In the genomic region with DNA sequence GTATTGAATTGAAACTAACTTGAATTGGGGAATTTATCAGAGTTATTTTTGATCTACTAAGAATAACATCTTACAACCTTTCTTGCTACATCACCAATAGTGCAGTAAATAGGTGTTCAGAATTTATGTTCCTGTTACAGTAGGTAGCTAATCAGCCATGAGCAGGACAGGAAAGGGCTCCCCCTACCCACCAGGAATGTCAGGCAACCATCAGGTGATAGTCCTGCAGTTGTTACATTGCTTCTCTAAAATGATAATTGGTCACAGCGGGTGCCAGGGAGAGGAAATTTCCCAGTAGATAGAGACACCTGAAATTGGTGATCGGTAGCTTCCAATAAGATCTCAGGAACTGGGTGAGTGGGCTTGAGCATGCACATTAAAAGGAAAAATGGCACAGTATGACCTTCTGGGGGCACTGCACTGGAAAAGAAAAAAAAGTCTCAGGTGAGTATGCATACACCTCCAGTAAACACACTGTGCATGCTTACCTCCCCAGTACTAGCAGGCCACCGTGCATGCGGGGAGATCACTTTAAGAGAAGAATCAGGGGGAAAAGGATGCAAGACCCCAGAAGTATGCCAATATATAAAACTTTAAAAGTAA, we compare ENCODE assay signal across 28 cellular contexts.
"Had no signal": no experiment of that assay in that cellular context is flagged by ENCODE, and none has a peak within 500 bp of the region (broad histone marks: within the 10 kb centered on the region; RNA-seq: fewer than 3 reads in every experiment).

No MANE protein-coding gene starts in this region.

- H3K27ac Mint-ChIP-seq: activated CD4-positive, alpha-beta memory T cell treated with anti-CD3 and anti-CD28 coated beads for 36 hours; activated CD4-positive, alpha-beta T cell treated with anti-CD3 and anti-CD28 coated beads, Interleukin-2, amount 10 ng/mL, durations not matched to agents 7 days and 5 days; activated naive CD4-positive, alpha-beta T cell treated with anti-CD3 and anti-CD28 coated beads, Interleukin-2, amount 50 U/mL, for 72 hours; activated naive CD8-positive, alpha-beta T cell treated with anti-CD3 and anti-CD28 coated beads, Interleukin-2, amount 50 U/mL, for 24 hours; T-helper 1 cell treated with Interleukin-12 subunit alpha and Interleukin-12 subunit beta and Interleukin-4 antibody, amounts not matched to agents 30 μg/mL and 1 μg/mL, for 36 hours had no signal

- H3K27ac ChIP-seq: ascending aorta, body of pancreas, Peyer's patch, SJSA1 had no signal

- H3K4me1 ChIP-seq: ascending aorta, body of pancreas, Peyer's patch, SJSA1 had no signal

- H3K4me3 ChIP-seq: ascending aorta, body of pancreas, Peyer's patch, SJSA1 had no signal

- H3K27me3 ChIP-seq: ascending aorta, body of pancreas, Peyer's patch, SJSA1 had no signal

- H3K27me3 Mint-ChIP-seq: activated CD4-positive, alpha-beta memory T cell treated with anti-CD3 and anti-CD28 coated beads for 36 hours; activated CD4-positive, alpha-beta T cell treated with anti-CD3 and anti-CD28 coated beads, Interleukin-2, amount 10 ng/mL, durations not matched to agents 7 days and 5 days; activated naive CD8-positive, alpha-beta T cell treated with anti-CD3 and anti-CD28 coated beads, Interleukin-2, amount 50 U/mL, for 24 hours; central memory CD8-positive, alpha-beta T cell had no signal

- H3K36me3 Mint-ChIP-seq: activated CD4-positive, alpha-beta memory T cell treated with anti-CD3 and anti-CD28 coated beads for 36 hours; activated naive CD4-positive, alpha-beta T cell treated with anti-CD3 and anti-CD28 coated beads, Interleukin-2, amount 50 U/mL, for 72 hours had no signal

- H3K4me3 Mint-ChIP-seq: activated CD4-positive, alpha-beta memory T cell treated with anti-CD3 and anti-CD28 coated beads for 36 hours; activated CD4-positive, alpha-beta T cell treated with anti-CD3 and anti-CD28 coated beads, Interleukin-2, amount 10 ng/mL, durations not matched to agents 7 days and 5 days; activated naive CD8-positive, alpha-beta T cell treated with anti-CD3 and anti-CD28 coated beads, Interleukin-2, amount 50 U/mL, for 24 hours; activated T-cell treated with anti-CD3 and anti-CD28 coated beads, Interleukin-2, amount 50 U/mL, for 4 hours; central memory CD8-positive, alpha-beta T cell; T-helper 1 cell treated with Interleukin-12 subunit alpha and Interleukin-12 subunit beta and Interleukin-4 antibody, amounts not matched to agents 30 μg/mL and 1 μg/mL, for 36 hours had no signal

- H3K4me1 Mint-ChIP-seq: activated CD4-positive, alpha-beta T cell treated with anti-CD3 and anti-CD28 coated beads, Interleukin-2, amount 10 ng/mL, durations not matched to agents 7 days and 5 days; activated naive CD8-positive, alpha-beta T cell treated with anti-CD3 and anti-CD28 coated beads, Interleukin-2, amount 50 U/mL, for 24 hours; central memory CD8-positive, alpha-beta T cell had no signal

- ATAC-seq: activated naive CD4-positive, alpha-beta T cell treated with anti-CD3 and anti-CD28 coated beads, Interleukin-2, amount 50 U/mL, for 72 hours; activated naive CD8-positive, alpha-beta T cell treated with anti-CD3 and anti-CD28 coated beads, Interleukin-2, amount 50 U/mL, for 24 hours; activated T-cell treated with anti-CD3 and anti-CD28 coated beads, Interleukin-2, amount 50 U/mL, for 4 hours; body of pancreas; SK-N-SH treated with all-trans-retinoic acid at 6 μM for 48 hours had no signal

- H3K9me3 ChIP-seq: ascending aorta, body of pancreas, Peyer's patch, SJSA1 had no signal

- H3K36me3 ChIP-seq: ascending aorta, Peyer's patch, SJSA1 had no signal

- DNase-seq: activated CD4-positive, alpha-beta memory T cell treated with anti-CD3 and anti-CD28 coated beads for 36 hours; activated CD4-positive, alpha-beta T cell treated with anti-CD3 and anti-CD28 coated beads, Interleukin-2, amount 10 ng/mL, durations not matched to agents 7 days and 5 days; activated CD4-positive, CD25-positive, alpha-beta regulatory T cell; activated CD8-positive, alpha-beta memory T cell treated with anti-CD3 and anti-CD28 coated beads for 24 hours; activated effector memory CD4-positive, alpha-beta T cell treated with anti-CD3 and anti-CD28 coated beads, Interleukin-2, amount 50 U/mL, for 16 hours; activated naive CD4-positive, alpha-beta T cell treated with Interleukin-2 at 50 U/mL for 16 hours; activated naive CD8-positive, alpha-beta T cell treated with anti-CD3 and anti-CD28 coated beads, Interleukin-2, amount 50 U/mL, for 24 hours; activated T-cell treated with anti-CD3 and anti-CD28 coated beads, Interleukin-2, amount 50 U/mL, for 4 hours; amniotic stem cell; body of pancreas; Kasumi-1; NCI-H1048; NCI-H146; NCI-H187 treated with DMSO at 0.1 percent for 48 hours; NCI-H2171; NCI-H2227 treated with DMSO at 0.1 percent for 48 hours; NCI-H446 treated with DMSO at 0.1 percent for 48 hours; NCI-H524 treated with DMSO at 0.1 percent for 48 hours; NCI-H774; Peyer's patch; SHP77; SW 1271 had no signal
